In genomic region chr19:3284759-3285646, GRCh38 we compare ENCODE assay signal across 8 cellular contexts.
A peak's percentile ranks its signal among the peaks of the same experiment; 100 is the strongest.
DNase-seq lines count a peak whose midpoint lies in the region; ATAC-seq and TF ChIP-seq lines count a peak whose summit lies in the region.

No MANE protein-coding gene starts in this region.

- H3K36me3 Mint-ChIP-seq in T-helper 2 cell treated with Interferon-gamma antibody and Interleukin-4, amounts not matched to agents 5 μg/mL and 100 μg/mL, for 36 hours (ENCODE audit: low read depth) = no peaks in the 10 kb centered on the region
- H3K36me3 Mint-ChIP-seq in activated naive CD8-positive, alpha-beta T cell treated with anti-CD3 and anti-CD28 coated beads, Interleukin-2, amount 50 U/mL, for 24 hours (ENCODE audit: low read depth) = no peaks in the 10 kb centered on the region

- H3K9me3 ChIP-seq in BE2C (no peaks in the 10 kb centered on the region), HUES6 (ENCODE audit: control insufficient read depth, insufficient read depth, low read depth, low read length) (no peaks in the 10 kb centered on the region), iPS-18a (ENCODE audit: control insufficient read depth, low read depth, low read length) (no peaks in the 10 kb centered on the region)

- H3K4me3 ChIP-seq in BE2C (ENCODE audit: low read depth, low read length) (no peak overlapping the region), HUES6 (ENCODE audit: low read depth, low read length) (peak overlapping the region; percentile 68), iPS-18a (ENCODE audit: low read length) (peak overlapping the region; percentile 69)

- no peak overlapping the region for H3K27ac ChIP-seq in HUES6 (ENCODE audit: low read depth, low read length)
- peak overlapping the region; percentile 77 for H3K27ac ChIP-seq in iPS-18a (ENCODE audit: low read length)

- TF ChIP-seq CTCF in BE2C (IDR thresholded peaks at IDR 0.05; ENCODE audit: low read depth, low read length) = no peak

- no peaks in the 10 kb centered on the region for H3K36me3 ChIP-seq in BE2C
- no peaks in the 10 kb centered on the region for H3K36me3 ChIP-seq in HUES6 (ENCODE audit: control insufficient read depth, insufficient read depth, low read length)
- H3K36me3 ChIP-seq in iPS-18a (ENCODE audit: control insufficient read depth, low read depth, low read length) = no peaks in the 10 kb centered on the region

- peak; percentile 91 for ATAC-seq in activated naive CD8-positive, alpha-beta T cell treated with anti-CD3 and anti-CD28 coated beads, Interleukin-2, amount 50 U/mL, for 24 hours
- ATAC-seq in GM21367 (IDR thresholded peaks at IDR 0.05; ENCODE audit: unreplicated experiment) (no peak), HG03342 (IDR thresholded peaks at IDR 0.05; ENCODE audit: unreplicated experiment) (no peak)

- no peaks in the 10 kb centered on the region for H3K9me3 Mint-ChIP-seq in T-helper 2 cell treated with Interferon-gamma antibody and Interleukin-4, amounts not matched to agents 5 μg/mL and 100 μg/mL, for 36 hours
- no peaks in the 10 kb centered on the region for H3K9me3 Mint-ChIP-seq in activated naive CD8-positive, alpha-beta T cell treated with anti-CD3 and anti-CD28 coated beads, Interleukin-2, amount 50 U/mL, for 24 hours

- peaks cover 9% of the 10 kb centered on the region for H3K27me3 ChIP-seq in BE2C
- peaks cover 10% of the 10 kb centered on the region; the same call in 1 of the 2 replicates for H3K27me3 ChIP-seq in HUES6 (ENCODE audit: control insufficient read depth, insufficient read depth, low read length)
- no peaks in the 10 kb centered on the region for H3K27me3 ChIP-seq in iPS-18a (ENCODE audit: control insufficient read depth, insufficient read depth, low read length)

- DNase-seq in BE2C = peak; percentile 73
- peak; percentile 47 for DNase-seq in T-helper 2 cell treated with Interferon-gamma antibody and Interleukin-4, amounts not matched to agents 5 μg/mL and 100 μg/mL, for 36 hours (ENCODE audit: low spot score)
- DNase-seq in activated naive CD8-positive, alpha-beta T cell treated with anti-CD3 and anti-CD28 coated beads, Interleukin-2, amount 50 U/mL, for 24 hours = peak; percentile 85
- DNase-seq in stimulated activated CD4-positive, alpha-beta T cell treated with anti-CD3 and anti-CD28 coated beads, Interleukin-1b, Interleukin-23, amount 100 ng/mL, for 48 hours = peak; percentile 93

- peak overlapping the region; percentile 39 for H3K27ac Mint-ChIP-seq in T-helper 2 cell treated with Interferon-gamma antibody and Interleukin-4, amounts not matched to agents 5 μg/mL and 100 μg/mL, for 36 hours
- H3K27ac Mint-ChIP-seq in activated naive CD8-positive, alpha-beta T cell treated with anti-CD3 and anti-CD28 coated beads, Interleukin-2, amount 50 U/mL, for 24 hours = no peak overlapping the region

- H3K9ac ChIP-seq in HUES6 (ENCODE audit: low read length) (peak overlapping the region; percentile 45), iPS-18a (ENCODE audit: low read length) (peak overlapping the region; percentile 54)

- peaks cover 4% of the 10 kb centered on the region for H3K4me1 Mint-ChIP-seq in T-helper 2 cell treated with Interferon-gamma antibody and Interleukin-4, amounts not matched to agents 5 μg/mL and 100 μg/mL, for 36 hours (ENCODE audit: low read depth)
- H3K4me1 Mint-ChIP-seq in activated naive CD8-positive, alpha-beta T cell treated with anti-CD3 and anti-CD28 coated beads, Interleukin-2, amount 50 U/mL, for 24 hours = peaks cover 7% of the 10 kb centered on the region

- H3K4me3 Mint-ChIP-seq in T-helper 2 cell treated with Interferon-gamma antibody and Interleukin-4, amounts not matched to agents 5 μg/mL and 100 μg/mL, for 36 hours = peak overlapping the region; percentile 20
- peak overlapping the region; percentile 59 for H3K4me3 Mint-ChIP-seq in activated naive CD8-positive, alpha-beta T cell treated with anti-CD3 and anti-CD28 coated beads, Interleukin-2, amount 50 U/mL, for 24 hours

- H3K4me1 ChIP-seq in BE2C (no peaks in the 10 kb centered on the region), HUES6 (ENCODE audit: control insufficient read depth, insufficient read depth, low read length) (peaks cover 6% of the 10 kb centered on the region; the same call in 1 of the 2 replicates), iPS-18a (ENCODE audit: control insufficient read depth, low read depth, low read length) (peaks cover 5% of the 10 kb centered on the region)

- peaks cover 4% of the 10 kb centered on the region for H3K27me3 Mint-ChIP-seq in T-helper 2 cell treated with Interferon-gamma antibody and Interleukin-4, amounts not matched to agents 5 μg/mL and 100 μg/mL, for 36 hours (ENCODE audit: low read depth)
- peaks cover 19% of the 10 kb centered on the region for H3K27me3 Mint-ChIP-seq in activated naive CD8-positive, alpha-beta T cell treated with anti-CD3 and anti-CD28 coated beads, Interleukin-2, amount 50 U/mL, for 24 hours
